22 cellular contexts compared by ENCODE assay signal in genomic region chr5:88804444-88804843, GRCh38.
DNase-seq lines count a peak whose midpoint lies in the region; ATAC-seq, FAIRE-seq and TF ChIP-seq lines count a peak whose summit lies in the region.
"Had no signal": no experiment of that assay in that cellular context is flagged by ENCODE, and none has a peak within 500 bp of the region (broad histone marks: within the 10 kb centered on the region; RNA-seq: fewer than 3 reads in every experiment).

No MANE protein-coding gene starts in this region.

- H3K27ac Mint-ChIP-seq in activated B cell treated with CpG ODN at 0.5 μM for 24 hours, result peak overlapping the region; percentile 85
- peak overlapping the region in 4 of 6 donors; percentile 68 to 83 (median 70) for H3K27ac Mint-ChIP-seq in naive B cell
- H3K27ac Mint-ChIP-seq in stimulated activated naive B cell treated with anti-CD40 and anti-IgM and Interleukin-4, amounts not matched to agents 10 μg/mL and 1 μg/mL and 100 μg/mL, for 72 hours, result peak overlapping the region; percentile 54
- H3K27ac Mint-ChIP-seq: CD8-positive, alpha-beta T cell; H9 had no signal

- intact Hi-C loops in activated B cell treated with CpG ODN at 0.5 μM for 24 hours (cut with micrococcal nuclease), result loop anchor here (1.0 kb wide), 1 partner anchor 9 kb away; no protein-coding TSS in a partner anchor

- FAIRE-seq in GM12892 (lab: Jason Lieb, UNC), result peak; percentile 14
- no peak for FAIRE-seq in H54 (lab: Jason Lieb, UNC)
- FAIRE-seq: G401.6 had no signal

- TF ChIP-seq CTCF in activated B cell treated with CpG ODN at 0.5 μM for 24 hours (IDR thresholded peaks at IDR 0.05), result no peak

- POLR2A ChIA-PET in activated B cell treated with CpG ODN at 0.5 μM for 24 hours (lab: Charles Lee), result no interaction called here

- no peak for ATAC-seq in activated B cell treated with CpG ODN at 0.5 μM for 24 hours (ENCODE audit: low read depth)
- no peak for ATAC-seq in naive B cell (ENCODE audit: low read depth in 2 of 2)
- ATAC-seq in stimulated activated naive B cell treated with anti-CD40 and anti-IgM and Interleukin-4, amounts not matched to agents 10 μg/mL and 1 μg/mL and 100 μg/mL, for 72 hours (replicated peaks), result no peak
- ATAC-seq in GM18498 (IDR thresholded peaks at IDR 0.05; ENCODE audit: unreplicated experiment), result no peak
- ATAC-seq: CD8-positive, alpha-beta T cell had no signal

- peaks cover 84% of the 10 kb centered on the region for H3K36me3 Mint-ChIP-seq in activated B cell treated with CpG ODN at 0.5 μM for 24 hours (ENCODE audit: low read depth)
- H3K36me3 Mint-ChIP-seq in naive B cell, result peaks cover 19 to 31% of the 10 kb centered on the region in 2 donors
- H3K36me3 Mint-ChIP-seq in stimulated activated naive B cell treated with anti-CD40 and anti-IgM and Interleukin-4, amounts not matched to agents 10 μg/mL and 1 μg/mL and 100 μg/mL, for 72 hours, result peaks cover 48 to 70% of the 10 kb centered on the region in 2 donors
- H3K36me3 Mint-ChIP-seq: CD8-positive, alpha-beta T cell had no signal

- H3K4me3 Mint-ChIP-seq in activated B cell treated with CpG ODN at 0.5 μM for 24 hours, result no peak overlapping the region
- H3K4me3 Mint-ChIP-seq in naive B cell, result no peak overlapping the region
- no peak overlapping the region for H3K4me3 Mint-ChIP-seq in stimulated activated naive B cell treated with anti-CD40 and anti-IgM and Interleukin-4, amounts not matched to agents 10 μg/mL and 1 μg/mL and 100 μg/mL, for 72 hours
- H3K4me3 Mint-ChIP-seq: CD8-positive, alpha-beta T cell; H9 had no signal

- H3K27me3 Mint-ChIP-seq in activated B cell treated with CpG ODN at 0.5 μM for 24 hours, result no peaks in the 10 kb centered on the region
- H3K27me3 Mint-ChIP-seq in naive B cell, result no peaks in the 10 kb centered on the region
- no peaks in the 10 kb centered on the region for H3K27me3 Mint-ChIP-seq in stimulated activated naive B cell treated with anti-CD40 and anti-IgM and Interleukin-4, amounts not matched to agents 10 μg/mL and 1 μg/mL and 100 μg/mL, for 72 hours

- CTCF ChIA-PET in activated B cell treated with CpG ODN at 0.5 μM for 24 hours (lab: Charles Lee), result interaction anchor here (2.1 kb wide), 1 partner anchor 15 kb away, joined by 5 read pairs; no protein-coding TSS in a partner anchor

- DNase-seq in GM12892 (ENCODE audit: insufficient read length) (no peak), activated B cell treated with CpG ODN at 0.5 μM for 24 hours (no peak), naive B cell (no peak), H54 (ENCODE audit: insufficient read length, low spot score) (no peak), cortex of kidney (lab: John Stamatoyannopoulos, UW) (no peak)
- no peak for DNase-seq in stimulated activated naive B cell treated with anti-CD40 and anti-IgM and Interleukin-4, amounts not matched to agents 10 μg/mL and 1 μg/mL and 100 μg/mL, for 72 hours
- DNase-seq: Caco-2; CD8-positive, alpha-beta T cell; GM23248; H9; Karpas-422; NCI-H1092; NCI-H1417 treated with DMSO at 0.1 percent for 48 hours; NCI-H187; NCI-H2081 treated with DMSO at 0.1 percent for 48 hours; NCI-H446; NCI-H524 treated with DMSO at 0.1 percent for 48 hours; NCI-H82; RPMI8226; SHP77 treated with DMSO at 0.1 percent for 48 hours had no signal

- H3K9me3 Mint-ChIP-seq in activated B cell treated with CpG ODN at 0.5 μM for 24 hours (no peaks in the 10 kb centered on the region), naive B cell (no peaks in the 10 kb centered on the region)
- H3K9me3 Mint-ChIP-seq in stimulated activated naive B cell treated with anti-CD40 and anti-IgM and Interleukin-4, amounts not matched to agents 10 μg/mL and 1 μg/mL and 100 μg/mL, for 72 hours, result peaks cover 0 to 3% of the 10 kb centered on the region in 2 donors
- H3K9me3 Mint-ChIP-seq: CD8-positive, alpha-beta T cell; H9 had no signal

- TF ChIP-seq POLR2A in GM12892 (IDR thresholded peaks at IDR 0.05; ENCODE audit: low read depth, low read length) (no peak), H54 (IDR thresholded peaks at IDR 0.05; ENCODE audit: low read depth, low read length) (no peak)

- H3K4me1 Mint-ChIP-seq in activated B cell treated with CpG ODN at 0.5 μM for 24 hours, result peaks cover 49% of the 10 kb centered on the region
- peaks cover 34 to 59% (median 35%) of the 10 kb centered on the region in 3 donors for H3K4me1 Mint-ChIP-seq in naive B cell
- peaks cover 26 to 28% of the 10 kb centered on the region in 2 donors for H3K4me1 Mint-ChIP-seq in stimulated activated naive B cell treated with anti-CD40 and anti-IgM and Interleukin-4, amounts not matched to agents 10 μg/mL and 1 μg/mL and 100 μg/mL, for 72 hours
